13 cellular contexts compared by ENCODE assay signal in genomic region chr3:189195302-189195701, GRCh38. TPM values are rescaled to one million over a fixed set of nuclear protein-coding genes. Genes with fewer than 3 reads are reported as not detected.
DNase-seq lines count a peak whose midpoint lies in the region; ATAC-seq and TF ChIP-seq lines count a peak whose summit lies in the region.
"Had no signal": no experiment of that assay in that cellular context is flagged by ENCODE, and none has a peak within 500 bp of the region (broad histone marks: within the 10 kb centered on the region; RNA-seq: fewer than 3 reads in every experiment).

No MANE protein-coding gene starts in this region.

- H3K27me3 ChIP-seq in PC-9 (ENCODE audit: insufficient read depth, low read depth) (no peaks in the 10 kb centered on the region), foreskin keratinocyte (no peaks in the 10 kb centered on the region)
- H3K27me3 ChIP-seq in CD4-positive, alpha-beta memory T cell (ENCODE audit: insufficient read depth, low read length): no peaks in the 10 kb centered on the region
- H3K27me3 ChIP-seq: BLaER1 treated with 17β-estradiol and CSF1 and Interleukin-3, amounts not matched to agents 10 nM and 100 nM; gastroesophageal sphincter; suprapubic skin had no signal

- 0 out of 2 replicates have a peak, but pooled peaks cover 3% of the 10 kb centered on the region for H3K36me3 ChIP-seq in PC-9 (ENCODE audit: low read depth)
- H3K36me3 ChIP-seq in CD4-positive, alpha-beta memory T cell (ENCODE audit: insufficient read depth, low read length): no peaks in the 10 kb centered on the region
- H3K36me3 ChIP-seq: BLaER1 treated with 17β-estradiol and CSF1 and Interleukin-3, amounts not matched to agents 10 nM and 100 nM; gastroesophageal sphincter; suprapubic skin had no signal

- no peaks in the 10 kb centered on the region for H3K79me2 ChIP-seq in PC-9 (ENCODE audit: low read depth)

- peaks cover 16 to 18% of the 10 kb centered on the region in 2 donors for H3K36me3 Mint-ChIP-seq in CD4-positive, alpha-beta memory T cell

- POLR2A ChIA-PET in PC-9 (lab: Charles Lee; ENCODE audit: unreplicated experiment): no interaction called here
- POLR2A ChIA-PET in CD4-positive, alpha-beta memory T cell (lab: Charles Lee; ENCODE audit: partially characterized antibody): no interaction called here

- no peak overlapping the region for H3K27ac Mint-ChIP-seq in CD4-positive, alpha-beta memory T cell

- H3K27ac ChIP-seq in PC-9: no peak overlapping the region
- no peak overlapping the region for H3K27ac ChIP-seq in foreskin keratinocyte
- H3K27ac ChIP-seq in CD4-positive, alpha-beta memory T cell (ENCODE audit: low read depth, low read length): no peak overlapping the region
- H3K27ac ChIP-seq: BLaER1 treated with 17β-estradiol and CSF1 and Interleukin-3, amounts not matched to agents 10 nM and 100 nM; gastroesophageal sphincter; suprapubic skin had no signal

- H3K4me1 ChIP-seq in PC-9 (replicated peaks; ENCODE audit: insufficient read depth): no peaks in the 10 kb centered on the region
- no peaks in the 10 kb centered on the region for H3K4me1 ChIP-seq in foreskin keratinocyte
- no peaks in the 10 kb centered on the region for H3K4me1 ChIP-seq in CD4-positive, alpha-beta memory T cell (ENCODE audit: insufficient read depth, low read length)
- H3K4me1 ChIP-seq: BLaER1 treated with 17β-estradiol and CSF1 and Interleukin-3, amounts not matched to agents 10 nM and 100 nM; gastroesophageal sphincter; suprapubic skin had no signal

- peak; percentile 74 for ATAC-seq in foreskin keratinocyte
- no peak for ATAC-seq in HG02970 (IDR thresholded peaks at IDR 0.05; ENCODE audit: low FRiP score, unreplicated experiment)
- ATAC-seq: gastroesophageal sphincter, Panc1 had no signal

- DNase-seq in stimulated activated CD4-positive, alpha-beta T cell treated with anti-CD3 and anti-CD28 coated beads, Interleukin-1b, Interleukin-23, amount 100 ng/mL, for 48 hours: peak; percentile 8
- DNase-seq in stimulated activated CD4-positive, alpha-beta T cell treated with anti-CD3 and anti-CD28 coated beads, Interleukin-12 subunit alpha, Interleukin-12 subunit beta, amount 100 ng/mL, for 4 hours: no peak
- DNase-seq in PC-9 (no peak), foreskin keratinocyte (no peak), NOMO-1 treated with DMSO at 0.1 percent for 48 hours (lab: John Stamatoyannopoulos, UW; ENCODE audit: unreplicated experiment) (no peak)
- no peak for DNase-seq in activated CD8-positive, alpha-beta memory T cell treated with anti-CD3 and anti-CD28 coated beads, Interleukin-2, amount 50 U/mL, for 4 hours
- no peak for DNase-seq in CD4-positive, alpha-beta memory T cell
- DNase-seq: NCI-H1436 had no signal

- no peaks in the 10 kb centered on the region for H3K4me1 Mint-ChIP-seq in CD4-positive, alpha-beta memory T cell

- peaks cover 0 to 4% of the 10 kb centered on the region in 2 donors for H3K27me3 Mint-ChIP-seq in CD4-positive, alpha-beta memory T cell

- intact Hi-C loops in PC-9 (cut with micrococcal nuclease; ENCODE audit: unreplicated experiment): no loop called here
- intact Hi-C loops in CD4-positive, alpha-beta memory T cell (cut with micrococcal nuclease): no loop called here

- CTCF ChIA-PET in PC-9 (lab: Charles Lee): no interaction called here
- CTCF ChIA-PET in CD4-positive, alpha-beta memory T cell (lab: Charles Lee; ENCODE audit: partially characterized antibody): no interaction called here

- no peak overlapping the region for H2AFZ ChIP-seq in PC-9

- no peak overlapping the region for H3K4me2 ChIP-seq in PC-9
- H3K4me2 ChIP-seq: BLaER1 treated with 17β-estradiol and CSF1 and Interleukin-3, amounts not matched to agents 10 nM and 100 nM had no signal

- TF ChIP-seq CTCF in PC-9 (conservative IDR thresholded peaks at IDR 0.05) (peak; percentile 30; the same call in 1 of the 2 replicates), foreskin keratinocyte (conservative IDR thresholded peaks at IDR 0.05) (peak; percentile 40)

- BruUV-seq in PC-9 (replicated peaks; lab: Mats Ljungman, UMichigan): no TSS peak

- no peaks in the 10 kb centered on the region for H4K20me1 ChIP-seq in PC-9 (ENCODE audit: insufficient read depth)
- H4K20me1 ChIP-seq: BLaER1 treated with 17β-estradiol and CSF1 and Interleukin-3, amounts not matched to agents 10 nM and 100 nM had no signal

- no peaks in the 10 kb centered on the region for H3K9me2 ChIP-seq in PC-9 (ENCODE audit: insufficient read depth)

- H3K4me3 Mint-ChIP-seq in CD4-positive, alpha-beta memory T cell: no peak overlapping the region

- H3K4me3 ChIP-seq in PC-9: no peak overlapping the region
- no peak overlapping the region for H3K4me3 ChIP-seq in CD4-positive, alpha-beta memory T cell (ENCODE audit: low read length in 2 of 2)
- H3K4me3 ChIP-seq: BLaER1 treated with 17β-estradiol and CSF1 and Interleukin-3, amounts not matched to agents 10 nM and 100 nM; gastroesophageal sphincter; suprapubic skin had no signal

- H3F3A ChIP-seq in PC-9 (ENCODE audit: insufficient read depth, low read depth): no peaks in the 10 kb centered on the region

- peaks cover 32% of the 10 kb centered on the region for H3K9me3 ChIP-seq in PC-9 (ENCODE audit: insufficient read depth, low read depth)
- H3K9me3 ChIP-seq in CD4-positive, alpha-beta memory T cell (ENCODE audit: control insufficient read depth in 1 of 2, low read length in 2 of 2): peaks cover 0 to 10% of the 10 kb centered on the region in 2 donors

- peaks cover 4 to 66% (median 53%) of the 10 kb centered on the region in 8 donors for H3K9me3 Mint-ChIP-seq in CD4-positive, alpha-beta memory T cell

RNA-seq across cellular contexts. Expression of gene TPRG1, which starts 23.5 kb away (rescaled TPM):
- 1.7 and 1.9 TPM in 2 replicates for total RNA-seq in PC-9 (2021)
- 0.24 and 0.42 TPM in 2 replicates for total RNA-seq in foreskin keratinocyte
- polyA plus RNA-seq in foreskin keratinocyte: 0.17 and 0.69 TPM in 2 replicates
- total RNA-seq in CD4-positive, alpha-beta memory T cell: 10 to 100 TPM; 52.5 to 61.4 TPM
- 10 to 100 TPM in 1 of 2 donors, 1 to 10 TPM in 1; 8.2 to 11.0 TPM for polyA plus RNA-seq in CD4-positive, alpha-beta memory T cell

Comparison
In these comparisons a context has a peak if more than half of its experiments do, and no peak if none do; other contexts are left out.
1. RNA of gene TPRG1, which starts 23.5 kb away (total RNA-seq): 52.5 to 61.4 TPM in CD4-positive, alpha-beta memory T cell; 1.7 to 1.9 TPM in PC-9 and 0.24 to 0.42 TPM in foreskin keratinocyte; every median in the first group is over 10 times any median in the second.